ENCODE assay signal across 1 cellular context in the genomic region with DNA sequence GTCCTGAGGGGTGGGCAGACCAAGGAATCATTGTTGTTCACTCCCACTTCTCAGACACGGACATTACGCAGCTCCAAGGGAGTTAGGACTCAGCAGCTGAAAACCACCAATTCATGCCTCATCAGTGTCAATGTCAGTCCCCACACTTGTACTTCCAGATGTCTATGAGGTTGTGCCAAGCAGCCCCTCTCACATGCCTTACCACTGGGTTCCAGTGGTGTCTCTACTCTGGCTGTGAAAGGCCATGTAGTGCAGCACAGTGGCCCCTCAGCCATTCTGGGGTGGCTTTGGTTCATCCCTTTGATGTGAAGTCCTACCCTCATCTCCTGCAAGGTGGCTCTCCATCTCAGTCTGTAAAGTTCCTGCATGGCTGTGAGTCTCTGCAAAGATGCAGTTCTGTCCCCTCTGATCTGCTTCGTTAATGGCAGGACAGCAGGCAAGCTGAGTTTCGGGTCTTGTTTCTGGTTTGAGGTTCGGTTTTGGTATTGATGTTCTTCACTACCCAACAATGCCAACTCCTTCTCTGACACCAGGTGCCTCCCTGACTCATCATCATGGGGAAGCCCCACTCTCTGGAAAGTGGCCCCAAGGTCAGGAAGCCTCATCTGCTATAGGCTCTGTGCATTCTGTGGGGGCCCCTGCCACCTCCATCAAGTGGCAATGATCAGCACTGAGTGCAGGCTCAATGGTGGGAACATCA.
TF ChIP-seq lines count a peak whose summit lies in the region.

No MANE protein-coding gene starts in this region.

TF ChIP-seq in H1, 55 proteins besides CTCF, POLR2A, EP300 and RAD21:
- no peak for TF ChIP-seq RXRA (IDR thresholded peaks at IDR 0.05; ENCODE audit: insufficient read depth, low read depth, low read length)
- TF ChIP-seq BRCA1 (IDR thresholded peaks at IDR 0.05; ENCODE audit: low read depth, low read length): no peak
- TF ChIP-seq KDM1A (IDR thresholded peaks at IDR 0.05; ENCODE audit: borderline replicate concordance, low read length): no peak
- no peak for TF ChIP-seq SIRT6 (IDR thresholded peaks at IDR 0.05; ENCODE audit: low read length)
- no peak for TF ChIP-seq SIN3A (conservative IDR thresholded peaks at IDR 0.05 in 1 of 2, IDR thresholded peaks at IDR 0.05 in 1 of 2; ENCODE audit: low read depth in 1 of 2, low read length in 2 of 2)
- TF ChIP-seq GTF2F1 (IDR thresholded peaks at IDR 0.05; ENCODE audit: borderline replicate concordance, low read depth, low read length): no peak
- no peak for TF ChIP-seq POLR2AphosphoS5 (IDR thresholded peaks at IDR 0.05; ENCODE audit: low read depth, low read length)
- no peak for TF ChIP-seq NRF1 (IDR thresholded peaks at IDR 0.05; ENCODE audit: low read depth, low read length)
- TF ChIP-seq RNF2 (IDR thresholded peaks at IDR 0.05; ENCODE audit: borderline replicate concordance, low read depth, low read length, missing control alignments, poor library complexity, severe bottlenecking): no peak
- TF ChIP-seq SP1 (IDR thresholded peaks at IDR 0.05; ENCODE audit: low read depth, low read length): no peak
- TF ChIP-seq SIX5 (IDR thresholded peaks at IDR 0.05; ENCODE audit: low read depth, low read length): no peak
- no peak for TF ChIP-seq CTBP2 (IDR thresholded peaks at IDR 0.05; ENCODE audit: borderline replicate concordance, insufficient read depth, insufficient read length, low read length)
- TF ChIP-seq GABPA (IDR thresholded peaks at IDR 0.05; ENCODE audit: borderline replicate concordance, insufficient read depth, low read length): no peak
- TF ChIP-seq, protein P1, sequence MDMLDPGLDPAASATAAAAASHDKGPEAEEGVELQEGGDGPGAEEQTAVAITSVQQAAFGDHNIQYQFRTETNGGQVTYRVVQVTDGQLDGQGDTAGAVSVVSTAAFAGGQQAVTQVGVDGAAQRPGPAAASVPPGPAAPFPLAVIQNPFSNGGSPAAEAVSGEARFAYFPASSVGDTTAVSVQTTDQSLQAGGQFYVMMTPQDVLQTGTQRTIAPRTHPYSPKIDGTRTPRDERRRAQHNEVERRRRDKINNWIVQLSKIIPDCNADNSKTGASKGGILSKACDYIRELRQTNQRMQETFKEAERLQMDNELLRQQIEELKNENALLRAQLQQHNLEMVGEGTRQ (IDR thresholded peaks at IDR 0.05; ENCODE audit: low read length): no peak
- TF ChIP-seq HDAC6 (IDR thresholded peaks at IDR 0.05; ENCODE audit: low read depth, low read length): no peak
- no peak for TF ChIP-seq TAF1 (IDR thresholded peaks at IDR 0.05; ENCODE audit: low read depth, low read length)
- TF ChIP-seq CBX5 (IDR thresholded peaks at IDR 0.05; ENCODE audit: low read depth, low read length): no peak
- TF ChIP-seq SAP30 (IDR thresholded peaks at IDR 0.05; ENCODE audit: insufficient read depth, insufficient replicate concordance, low read length): no peak
- no peak for TF ChIP-seq POU5F1 (IDR thresholded peaks at IDR 0.05; ENCODE audit: low read depth, low read length)
- TF ChIP-seq ATF2 (IDR thresholded peaks at IDR 0.05; ENCODE audit: low read length): no peak
